ENCODE assay signal across 13 cellular contexts in genomic region chr5:78706381-78706780, GRCh38. TPM values are rescaled to one million over a fixed set of nuclear protein-coding genes. Genes with fewer than 3 reads are reported as not detected.
DNase-seq lines count a peak whose midpoint lies in the region; ATAC-seq, FAIRE-seq and TF ChIP-seq lines count a peak whose summit lies in the region.
"Had no signal": no experiment of that assay in that cellular context is flagged by ENCODE, and none has a peak within 500 bp of the region (broad histone marks: within the 10 kb centered on the region; RNA-seq: fewer than 3 reads in every experiment).

No MANE protein-coding gene starts in this region.

- peaks cover 3% of the 10 kb centered on the region for H3K36me3 Mint-ChIP-seq in chondrocyte (ENCODE audit: low read depth)
- H3K36me3 Mint-ChIP-seq in activated naive CD8-positive, alpha-beta T cell treated with anti-CD3 and anti-CD28 coated beads, Interleukin-2, amount 50 U/mL, for 24 hours (ENCODE audit: low read depth): peaks cover 2% of the 10 kb centered on the region

- H3K4me3 Mint-ChIP-seq in chondrocyte (ENCODE audit: unreplicated experiment): no peak overlapping the region
- H3K4me3 Mint-ChIP-seq in activated naive CD8-positive, alpha-beta T cell treated with anti-CD3 and anti-CD28 coated beads, Interleukin-2, amount 50 U/mL, for 24 hours: no peak overlapping the region

- peaks cover 13% of the 10 kb centered on the region for H3K9me3 Mint-ChIP-seq in chondrocyte (ENCODE audit: low read depth)
- peaks cover 4% of the 10 kb centered on the region for H3K9me3 Mint-ChIP-seq in activated naive CD8-positive, alpha-beta T cell treated with anti-CD3 and anti-CD28 coated beads, Interleukin-2, amount 50 U/mL, for 24 hours

- H3K4me1 Mint-ChIP-seq in chondrocyte (ENCODE audit: low read depth): peaks cover 22% of the 10 kb centered on the region
- H3K4me1 Mint-ChIP-seq in activated naive CD8-positive, alpha-beta T cell treated with anti-CD3 and anti-CD28 coated beads, Interleukin-2, amount 50 U/mL, for 24 hours: no peaks in the 10 kb centered on the region

- peak overlapping the region; percentile 59 for H3K27ac Mint-ChIP-seq in chondrocyte (ENCODE audit: unreplicated experiment)
- H3K27ac Mint-ChIP-seq in activated naive CD8-positive, alpha-beta T cell treated with anti-CD3 and anti-CD28 coated beads, Interleukin-2, amount 50 U/mL, for 24 hours: no peak overlapping the region

- DNase-seq in GM04503 (ENCODE audit: low read depth) (peak; percentile 31), NCI-H226 (peak; percentile 48), chondrocyte (ENCODE audit: low spot score) (no peak), D721Med (ENCODE audit: insufficient read length, low spot score) (no peak)
- DNase-seq in stimulated activated CD4-positive, alpha-beta T cell treated with anti-CD3 and anti-CD28 coated beads, Interleukin-12 subunit alpha, Interleukin-12 subunit beta, amount 100 ng/mL, for 4 hours: no peak
- DNase-seq in activated naive CD8-positive, alpha-beta T cell treated with anti-CD3 and anti-CD28 coated beads, Interleukin-2, amount 50 U/mL, for 24 hours: no peak
- DNase-seq: NCI-H345, NCI-H69, T-helper 1 cell had no signal

- ATAC-seq in activated naive CD8-positive, alpha-beta T cell treated with anti-CD3 and anti-CD28 coated beads, Interleukin-2, amount 50 U/mL, for 24 hours: no peak
- ATAC-seq in GM18858 (IDR thresholded peaks at IDR 0.05; ENCODE audit: unreplicated experiment): no peak

- TF ChIP-seq CTCF in chondrocyte (IDR thresholded peaks at IDR 0.05): no peak
- no peak for TF ChIP-seq CTCF in D721Med (IDR thresholded peaks at IDR 0.05; ENCODE audit: insufficient read depth, missing control alignments)

- FAIRE-seq in D721Med (lab: Jason Lieb, UNC): no peak
- FAIRE-seq: G401.6, GM12892, GM19239 had no signal

- no peaks in the 10 kb centered on the region for H3K27me3 Mint-ChIP-seq in chondrocyte (ENCODE audit: low read depth)
- H3K27me3 Mint-ChIP-seq in activated naive CD8-positive, alpha-beta T cell treated with anti-CD3 and anti-CD28 coated beads, Interleukin-2, amount 50 U/mL, for 24 hours: no peaks in the 10 kb centered on the region

RNA-seq across cellular contexts. Expression of gene LHFPL2, which starts 57.8 kb away (rescaled TPM):
- 45.4 to 49.6 TPM (median 49.4 TPM) in 3 replicates for total RNA-seq in chondrocyte

Comparison
In these comparisons a context has a peak if more than half of its experiments do, and no peak if none do; other contexts are left out.
1. DNase-seq: peak in GM04503 (single experiment) and NCI-H226 (single experiment); none in chondrocyte (single experiment), D721Med (single experiment), stimulated activated CD4-positive, alpha-beta T cell treated with anti-CD3 and anti-CD28 coated beads, Interleukin-12 subunit alpha, Interleukin-12 subunit beta, amount 100 ng/mL, for 4 hours (single experiment) and activated naive CD8-positive, alpha-beta T cell treated with anti-CD3 and anti-CD28 coated beads, Interleukin-2, amount 50 U/mL, for 24 hours (single experiment).